8 cellular contexts compared by ENCODE assay signal in the genomic region with DNA sequence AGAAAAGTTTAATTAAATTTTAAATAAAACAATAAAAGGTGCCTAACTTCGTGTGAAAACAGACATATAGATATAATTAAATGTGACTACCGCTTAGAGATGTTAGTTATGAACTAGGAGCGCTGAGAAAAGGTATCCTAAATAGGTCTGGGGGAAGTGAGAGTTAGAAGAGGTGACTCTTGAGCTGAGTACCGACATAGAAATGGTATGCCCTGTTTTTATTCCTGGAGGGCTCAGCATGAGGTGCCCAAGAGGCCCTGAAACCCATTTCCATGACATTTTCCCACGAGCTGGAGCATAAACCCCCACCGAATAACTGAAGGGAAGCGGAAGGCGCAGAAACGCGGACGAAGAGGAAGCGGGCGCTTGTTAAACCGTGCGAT. TPM values are rescaled to one million over a fixed set of nuclear protein-coding genes. Genes with fewer than 3 reads are reported as not detected.
DNase-seq lines count a peak whose midpoint lies in the region; ATAC-seq, FAIRE-seq and TF ChIP-seq lines count a peak whose summit lies in the region.

No MANE protein-coding gene starts in this region.

- peak overlapping the region; percentile 86 for H3K27ac Mint-ChIP-seq in activated T-helper 17 cell treated with anti-CD3 and anti-CD28 coated beads, Interleukin-2, amount 50 U/mL, for 72 hours

- peak overlapping the region; percentile 73 to 91 for H3K27ac ChIP-seq in kidney (ENCODE audit: low read depth in 2 of 2, low read length in 2 of 2)
- peak overlapping the region; percentile 34 to 91 (median 63) for H3K27ac ChIP-seq in thyroid gland

- FAIRE-seq in kidney (lab: Jason Lieb, UNC) = no peak

- H3K4me3 ChIP-seq in kidney (ENCODE audit: low read length in 2 of 2) (peak overlapping the region; percentile 94 to 96), thyroid gland (replicated peaks in 1 of 3) (peak overlapping the region in 2 of 3 donors; percentile 73 to 81)

- TF ChIP-seq POLR2A in thyroid gland (IDR thresholded peaks at IDR 0.05) = peak in 1 of 2 donors; percentile 47

- ATAC-seq in activated T-cell treated with anti-CD3 and anti-CD28 coated beads, Interleukin-2, amount 50 U/mL, for 4 hours = no peak
- no peak for ATAC-seq in activated T-helper 17 cell treated with anti-CD3 and anti-CD28 coated beads, Interleukin-2, amount 50 U/mL, for 72 hours (replicated peaks)
- ATAC-seq in GM19324 (IDR thresholded peaks at IDR 0.05; ENCODE audit: low FRiP score, unreplicated experiment) = no peak

- H3K27me3 Mint-ChIP-seq in activated T-cell treated with anti-CD3 and anti-CD28 coated beads, Interleukin-2, amount 50 U/mL, for 4 hours (ENCODE audit: low read depth) = peaks cover 13% of the 10 kb centered on the region
- H3K27me3 Mint-ChIP-seq in activated T-helper 17 cell treated with anti-CD3 and anti-CD28 coated beads, Interleukin-2, amount 50 U/mL, for 72 hours = peaks cover 12% of the 10 kb centered on the region

- no peaks in the 10 kb centered on the region for H3K36me3 Mint-ChIP-seq in activated T-cell treated with anti-CD3 and anti-CD28 coated beads, Interleukin-2, amount 50 U/mL, for 4 hours (ENCODE audit: insufficient read depth)
- no peaks in the 10 kb centered on the region for H3K36me3 Mint-ChIP-seq in activated T-helper 17 cell treated with anti-CD3 and anti-CD28 coated beads, Interleukin-2, amount 50 U/mL, for 72 hours (ENCODE audit: low read depth)

- H3K27me3 ChIP-seq in thyroid gland = no peaks in the 10 kb centered on the region

- H3K9ac ChIP-seq in kidney (ENCODE audit: low read length in 2 of 2) = peak overlapping the region; percentile 78 to 89

- WGBS in thyroid gland, 2 donors = 3 to 4% methylated on average over 15 of the region's 15 CpGs

- H3K4me3 Mint-ChIP-seq in activated T-cell treated with anti-CD3 and anti-CD28 coated beads, Interleukin-2, amount 50 U/mL, for 4 hours = peak overlapping the region; percentile 96
- H3K4me3 Mint-ChIP-seq in activated T-helper 17 cell treated with anti-CD3 and anti-CD28 coated beads, Interleukin-2, amount 50 U/mL, for 72 hours = peak overlapping the region; percentile 93

- peaks cover 34% of the 10 kb centered on the region for H3K4me1 Mint-ChIP-seq in activated T-cell treated with anti-CD3 and anti-CD28 coated beads, Interleukin-2, amount 50 U/mL, for 4 hours (ENCODE audit: low read depth)
- peaks cover 15% of the 10 kb centered on the region for H3K4me1 Mint-ChIP-seq in activated T-helper 17 cell treated with anti-CD3 and anti-CD28 coated beads, Interleukin-2, amount 50 U/mL, for 72 hours

- H3K9me3 ChIP-seq in kidney (ENCODE audit: control insufficient read depth in 1 of 2, low read length in 2 of 2) = no peaks in the 10 kb centered on the region
- H3K9me3 ChIP-seq in thyroid gland = no peaks in the 10 kb centered on the region

- TF ChIP-seq CTCF in kidney (IDR thresholded peaks at IDR 0.05; ENCODE audit: borderline replicate concordance, extremely low read depth, insufficient read depth) (no peak), thyroid gland (IDR thresholded peaks at IDR 0.05) (no peak)

- peaks cover 2% of the 10 kb centered on the region for H3K9me3 Mint-ChIP-seq in activated T-cell treated with anti-CD3 and anti-CD28 coated beads, Interleukin-2, amount 50 U/mL, for 4 hours
- no peaks in the 10 kb centered on the region for H3K9me3 Mint-ChIP-seq in activated T-helper 17 cell treated with anti-CD3 and anti-CD28 coated beads, Interleukin-2, amount 50 U/mL, for 72 hours

- H3K4me1 ChIP-seq in kidney (ENCODE audit: control insufficient read depth in 1 of 2, insufficient read depth in 1 of 2, low read depth in 1 of 2, low read length in 2 of 2) (peaks cover 8 to 13% of the 10 kb centered on the region in 2 donors), thyroid gland (peaks cover 11 to 25% of the 10 kb centered on the region in 2 donors)

- in situ Hi-C loops in KBM-7 (cut with MboI; ENCODE audit: low pct_unique_long_range_greater_than_20kb, low sequenced_read_pairs) = no loop called here

- intact Hi-C loops in kidney (cut with DNase I) (no loop called here), thyroid gland (cut with DNase I) (no loop called here)

- DNase-seq in activated T-cell treated with anti-CD3 and anti-CD28 coated beads, Interleukin-2, amount 50 U/mL, for 4 hours = no peak
- DNase-seq in activated T-cell treated with anti-CD3 and anti-CD28 coated beads, Interleukin-2, amount 50 U/mL, for 1 hour = no peak
- DNase-seq in kidney (no peak), thyroid gland (no peak), KBM-7 (no peak), GM19238 (ENCODE audit: insufficient read length, low spot score) (no peak)

- H3K36me3 ChIP-seq in kidney (ENCODE audit: control insufficient read depth in 1 of 2, insufficient read depth in 2 of 2, low read length in 2 of 2) (no peaks in the 10 kb centered on the region), thyroid gland (no peaks in the 10 kb centered on the region)

RNA-seq across cellular contexts. Expression of a gene that starts 0.4 kb away (rescaled TPM):
- total RNA-seq in activated T-cell treated with anti-CD3 and anti-CD28 coated beads, Interleukin-2, amount 50 U/mL, for 4 hours = 10 to 100 TPM; 30.2 to 31.3 (median 30.7) TPM
- total RNA-seq in activated T-helper 17 cell treated with anti-CD3 and anti-CD28 coated beads, Interleukin-2, amount 50 U/mL, for 72 hours = 10 to 100 TPM; 20.6 to 28.9 TPM
- total RNA-seq in kidney = 41.0 TPM
- polyA plus RNA-seq in kidney (ENCODE audit: insufficient read depth, low read depth, low replicate concordance) = 47.9 TPM
- total RNA-seq in thyroid gland = 10 to 100 TPM; 53.1 to 77.4 (median 62.0) TPM
